1 cellular context compared by ENCODE assay signal in genomic region chr6:83198486-83199172, GRCh38.
TF ChIP-seq lines count a peak whose summit lies in the region.

No MANE protein-coding gene starts in this region.

TF ChIP-seq in H1, 55 proteins besides CTCF, POLR2A, EP300 and RAD21 (continued from another document):
- TF ChIP-seq RNF2 (IDR thresholded peaks at IDR 0.05; ENCODE audit: borderline replicate concordance, low read depth, low read length, missing control alignments, poor library complexity, severe bottlenecking) = no peak
- TF ChIP-seq EGR1 (IDR thresholded peaks at IDR 0.05; ENCODE audit: borderline replicate concordance, low read depth, low read length) = no peak
- TF ChIP-seq CEBPB (IDR thresholded peaks at IDR 0.05; ENCODE audit: low read depth, low read length) = no peak
- TF ChIP-seq SP1 (IDR thresholded peaks at IDR 0.05; ENCODE audit: low read depth, low read length) = no peak
- TF ChIP-seq POU5F1 (IDR thresholded peaks at IDR 0.05; ENCODE audit: low read depth, low read length) = no peak
- no peak for TF ChIP-seq TAF1 (IDR thresholded peaks at IDR 0.05; ENCODE audit: low read depth, low read length)
